In the genomic region with DNA sequence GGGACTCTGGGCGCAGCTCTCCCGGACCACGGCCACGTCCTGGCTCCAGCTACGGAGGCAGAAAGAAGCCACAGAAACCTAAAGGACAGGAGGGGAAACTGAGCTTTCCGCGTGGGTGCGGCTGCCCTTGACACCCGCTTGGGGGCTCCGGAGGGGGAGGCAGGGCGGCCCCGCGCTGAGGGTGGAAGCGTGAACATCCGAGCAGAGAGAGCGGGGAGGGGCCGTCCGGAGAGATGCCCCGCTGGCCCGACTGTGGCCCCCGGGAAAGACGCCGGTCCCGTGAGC, we compare ENCODE assay signal across 9 cellular contexts.
A peak's percentile ranks its signal among the peaks of the same experiment; 100 is the strongest.
DNase-seq lines count a peak whose midpoint lies in the region; ATAC-seq and TF ChIP-seq lines count a peak whose summit lies in the region.
"Had no signal": no experiment of that assay in that cellular context is flagged by ENCODE, and none has a peak within 500 bp of the region (broad histone marks: within the 10 kb centered on the region; RNA-seq: fewer than 3 reads in every experiment).

No MANE protein-coding gene starts in this region.

- peaks cover 11% of the 10 kb centered on the region for H3K4me1 Mint-ChIP-seq in T-helper 2 cell treated with Interferon-gamma antibody and Interleukin-4, amounts not matched to agents 5 μg/mL and 100 μg/mL, for 36 hours (ENCODE audit: low read depth)

- TF ChIP-seq CTCF in adrenal gland (IDR thresholded peaks at IDR 0.05) (no peak), kidney epithelial cell (IDR thresholded peaks at IDR 0.05; ENCODE audit: insufficient read depth, low read length, poor library complexity, severe bottlenecking) (no peak)

- TF ChIP-seq POLR2A in adrenal gland (IDR thresholded peaks at IDR 0.05): no peak

- peaks cover 8 to 20% of the 10 kb centered on the region in 2 donors for H3K4me1 ChIP-seq in adrenal gland (replicated peaks in 1 of 2)
- peaks cover 18 to 55% (median 46%) of the 10 kb centered on the region in 5 donors for H3K4me1 ChIP-seq in subcutaneous abdominal adipose tissue (ENCODE audit: control insufficient read depth in 5 of 5, insufficient read depth in 5 of 5, low read length in 5 of 5)

- ATAC-seq in GM19351 (IDR thresholded peaks at IDR 0.05; ENCODE audit: unreplicated experiment): no peak
- no peak for ATAC-seq in HG02885 (IDR thresholded peaks at IDR 0.05; ENCODE audit: poor library complexity, unreplicated experiment)
- ATAC-seq in GM21619 (IDR thresholded peaks at IDR 0.05; ENCODE audit: unreplicated experiment): no peak

- H3K9me3 ChIP-seq in adrenal gland (replicated peaks in 1 of 3): no peaks in the 10 kb centered on the region
- H3K9me3 ChIP-seq in subcutaneous abdominal adipose tissue (ENCODE audit: control insufficient read depth in 5 of 5, low read length in 5 of 5): peaks cover 0 to 5% (median 5%) of the 10 kb centered on the region in 5 donors

- H3K9me3 Mint-ChIP-seq in T-helper 2 cell treated with Interferon-gamma antibody and Interleukin-4, amounts not matched to agents 5 μg/mL and 100 μg/mL, for 36 hours: peaks cover 5% of the 10 kb centered on the region

- peak overlapping the region; percentile 38 to 80 (median 76) for H3K4me3 ChIP-seq in adrenal gland
- peak overlapping the region; percentile 49 for H3K4me3 ChIP-seq in kidney epithelial cell (ENCODE audit: low read depth, low read length)
- peak overlapping the region in 4 of 5 donors; percentile 65 to 82 (median 76) for H3K4me3 ChIP-seq in subcutaneous abdominal adipose tissue (ENCODE audit: low read depth in 1 of 5, low read length in 5 of 5)

- H3K36me3 ChIP-seq in adrenal gland (replicated peaks in 1 of 2) (no peaks in the 10 kb centered on the region), kidney epithelial cell (ENCODE audit: control insufficient read depth, insufficient read depth, low read length) (no peaks in the 10 kb centered on the region), subcutaneous abdominal adipose tissue (ENCODE audit: control insufficient read depth in 5 of 5, insufficient read depth in 5 of 5, low read length in 5 of 5) (no peaks in the 10 kb centered on the region)

- no peak for DNase-seq in T-helper 2 cell treated with Interferon-gamma antibody and Interleukin-4, amounts not matched to agents 5 μg/mL and 100 μg/mL, for 36 hours (ENCODE audit: low spot score)
- DNase-seq in T-helper 2 cell: no peak
- DNase-seq in adrenal gland: peak in 1 of 7 donors; percentile 32
- no peak for DNase-seq in kidney epithelial cell (ENCODE audit: low read depth)

- intact Hi-C loops in adrenal gland (cut with DNase I): loop anchor here (5.0 to 10.0 kb wide), 3 partner anchors 279 to 362 kb away; a partner anchor contains a TSS

- peak overlapping the region in 4 of 5 donors; percentile 66 to 74 (median 68) for H3K9ac ChIP-seq in subcutaneous abdominal adipose tissue (ENCODE audit: low read length in 5 of 5)

- peaks cover 53% of the 10 kb centered on the region for H3K27me3 Mint-ChIP-seq in T-helper 2 cell treated with Interferon-gamma antibody and Interleukin-4, amounts not matched to agents 5 μg/mL and 100 μg/mL, for 36 hours (ENCODE audit: low read depth)

- H3K27ac Mint-ChIP-seq in T-helper 2 cell treated with Interferon-gamma antibody and Interleukin-4, amounts not matched to agents 5 μg/mL and 100 μg/mL, for 36 hours: no peak overlapping the region

- H3K4me3 Mint-ChIP-seq in T-helper 2 cell treated with Interferon-gamma antibody and Interleukin-4, amounts not matched to agents 5 μg/mL and 100 μg/mL, for 36 hours: peak overlapping the region; percentile 63

- no peaks in the 10 kb centered on the region for H3K36me3 Mint-ChIP-seq in T-helper 2 cell treated with Interferon-gamma antibody and Interleukin-4, amounts not matched to agents 5 μg/mL and 100 μg/mL, for 36 hours (ENCODE audit: low read depth)

- peak overlapping the region in 4 of 5 donors; percentile 7 to 83 (median 74) for H3K27ac ChIP-seq in adrenal gland
- peak overlapping the region; percentile 30 for H3K27ac ChIP-seq in subcutaneous abdominal adipose tissue (ENCODE audit: low read depth, low read length)
- H3K27ac ChIP-seq: C4-2B had no signal

- WGBS in adrenal gland, 4 donors: 0 to 2% (median 1%) methylated on average over 13 to 24 of the region's 24 CpGs

- H3K27me3 ChIP-seq in adrenal gland (no peaks in the 10 kb centered on the region), kidney epithelial cell (ENCODE audit: control insufficient read depth, insufficient read depth, low read length) (peaks cover 3% of the 10 kb centered on the region), subcutaneous abdominal adipose tissue (ENCODE audit: control insufficient read depth in 5 of 5, insufficient read depth in 4 of 5, low read length in 5 of 5) (peaks cover 0 to 3% (median 0%) of the 10 kb centered on the region in 5 donors)
